In the genomic region with DNA sequence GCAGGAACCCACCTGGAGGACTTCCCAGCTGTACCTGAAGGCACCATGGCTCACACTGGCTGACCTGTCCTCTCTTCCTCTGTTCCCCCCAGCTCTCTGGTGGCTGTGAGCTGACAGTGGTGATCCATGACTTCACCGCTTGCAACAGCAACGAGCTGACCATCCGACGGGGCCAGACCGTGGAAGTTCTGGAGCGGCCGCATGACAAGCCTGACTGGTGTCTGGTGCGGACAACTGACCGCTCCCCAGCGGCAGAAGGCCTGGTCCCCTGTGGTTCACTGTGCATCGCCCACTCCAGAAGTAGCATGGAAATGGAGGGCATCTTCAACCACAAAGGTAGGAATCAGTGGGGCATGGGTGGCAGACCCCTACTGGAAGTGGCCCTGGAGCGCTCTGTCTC, we compare ENCODE assay signal across 23 cellular contexts.
"Had no signal": no experiment of that assay in that cellular context is flagged by ENCODE, and none has a peak within 500 bp of the region (broad histone marks: within the 10 kb centered on the region; RNA-seq: fewer than 3 reads in every experiment).

No MANE protein-coding gene starts in this region.

- H3K4me1 ChIP-seq: right lobe of liver had no signal

- H3K27ac ChIP-seq: esophagus muscularis mucosa, gastrocnemius medialis, right lobe of liver, skin epidermis, stomach, suprapubic skin had no signal

- H3K27me3 ChIP-seq: esophagus muscularis mucosa, gastrocnemius medialis, right lobe of liver, stomach, suprapubic skin had no signal

- DNase-seq: activated CD4-positive, alpha-beta T cell treated with anti-CD3 and anti-CD28 coated beads for 1 hour; activated CD4-positive, alpha-beta T cell treated with anti-CD3 and anti-CD28 coated beads, Interleukin-2, amount 50 U/mL, for 1 hour; activated CD8-positive, alpha-beta T cell treated with anti-CD3 and anti-CD28 coated beads, Interleukin-2, amount 10 ng/mL, durations not matched to agents 7 days and 5 days; activated gamma-delta T cell; activated naive CD4-positive, alpha-beta T cell treated with anti-CD3 and anti-CD28 coated beads, Interleukin-2, amount 50 U/mL, for 16 hours; activated naive CD8-positive, alpha-beta T cell treated with anti-CD3 and anti-CD28 coated beads, Interleukin-2, amount 50 U/mL, for 24 hours; anterior cingulate cortex; central memory CD4-positive, alpha-beta T cell; dermis blood vessel endothelial cell; effector memory CD4-positive, alpha-beta T cell; gastrocnemius medialis; head of caudate nucleus; hypothalamus; nephron progenitor cell; nucleus accumbens; right lobe of liver; stimulated activated CD4-positive, alpha-beta T cell treated with anti-CD3 and anti-CD28 coated beads, Interleukin-2, amount 100 ng/mL, for 24 hours; stomach; T-helper 9 cell had no signal

- ATAC-seq: activated CD8-positive, alpha-beta T cell treated with anti-CD3 and anti-CD28 coated beads, Interleukin-2, amount 10 ng/mL, durations not matched to agents 7 days and 5 days; activated naive CD8-positive, alpha-beta T cell treated with anti-CD3 and anti-CD28 coated beads, Interleukin-2, amount 50 U/mL, for 24 hours; gastrocnemius medialis; stimulated activated memory B cell treated with anti-CD40 and anti-IgM and Interleukin-4, amounts not matched to agents 10 μg/mL and 1 μg/mL and 100 μg/mL, for 72 hours had no signal

- H3K9me3 ChIP-seq: esophagus muscularis mucosa, gastrocnemius medialis, right lobe of liver, stomach, suprapubic skin had no signal

- H3K4me3 ChIP-seq: esophagus muscularis mucosa, gastrocnemius medialis, right lobe of liver, skin epidermis, stomach, suprapubic skin had no signal
